Comparison of ENCODE assay signal across 8 cellular contexts in the genomic region with DNA sequence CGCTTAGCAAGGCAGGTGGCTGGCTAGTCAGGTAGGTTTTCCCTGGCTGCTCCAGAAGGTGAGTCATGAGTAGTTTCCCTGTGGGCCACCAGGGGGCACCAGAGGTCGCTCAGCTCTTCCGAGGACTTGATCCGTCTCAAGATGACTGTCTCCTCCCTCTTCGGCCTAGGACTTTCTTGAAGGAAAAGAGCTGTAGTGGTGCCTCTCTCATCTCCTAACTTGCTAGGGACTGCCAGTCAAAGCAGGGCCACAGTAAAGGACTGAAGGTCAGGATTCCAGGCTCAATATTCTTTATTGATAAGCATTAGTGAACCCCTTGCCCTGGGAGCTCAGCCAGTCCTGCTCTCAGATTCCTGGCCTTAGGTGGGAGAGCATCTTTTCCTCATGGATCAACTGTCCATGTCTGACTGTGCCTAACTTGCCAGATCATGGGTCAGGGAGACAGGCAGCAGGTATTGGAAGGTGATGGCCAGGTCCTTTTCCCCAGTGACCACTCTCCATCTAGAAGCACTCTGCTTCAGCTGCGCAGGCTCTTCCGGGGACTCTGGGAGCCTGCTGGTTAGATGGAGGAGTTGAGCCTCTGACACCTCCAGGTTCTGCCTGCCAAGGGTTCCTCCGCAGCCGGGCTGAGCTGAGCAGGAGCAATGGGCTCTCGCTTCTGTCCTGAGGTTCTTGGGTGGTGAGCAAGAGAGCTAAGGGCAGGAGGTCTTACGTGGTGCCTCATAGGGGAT. TPM values are rescaled to one million over a fixed set of nuclear protein-coding genes. Genes with fewer than 3 reads are reported as not detected.
DNase-seq lines count a peak whose midpoint lies in the region; ATAC-seq, FAIRE-seq and TF ChIP-seq lines count a peak whose summit lies in the region.

No MANE protein-coding gene starts in this region.

- H3K9ac ChIP-seq in HepG2 (ENCODE audit: insufficient read depth, low read depth, low read length): no peak overlapping the region

- H3K27ac Mint-ChIP-seq in chondrocyte (ENCODE audit: unreplicated experiment): peak overlapping the region; percentile 80

- TF ChIP-seq POLR2A in HepG2 (IDR thresholded peaks at IDR 0.05; ENCODE audit: insufficient read depth in 1 of 2, low read depth in 2 of 2, low read length in 2 of 2): no peak

- peak; percentile 36; the same call in 1 of the 2 replicates for TF ChIP-seq RAD21 in HepG2 (CRISPR knock-in tag; IDR thresholded peaks at IDR 0.05)

- DNase-seq in activated gamma-delta T cell treated with Interleukin-2 at 50 U/mL for 16 hours: peak; percentile 60
- no peak for DNase-seq in activated gamma-delta T cell (lab: John Stamatoyannopoulos, UW)
- peak; percentile 55 for DNase-seq in NCI-H2196 treated with DMSO at 0.1 percent for 48 hours (lab: John Stamatoyannopoulos, UW; ENCODE audit: unreplicated experiment)
- peak; percentile 69 for DNase-seq in activated CD4-positive, CD25-positive, alpha-beta regulatory T cell treated with anti-CD3 and anti-CD28 coated beads, Interleukin-2, amount 50 U/mL, for 72 hours
- no peak for DNase-seq in chondrocyte (ENCODE audit: low spot score)
- no peak for DNase-seq in HepG2 (ENCODE audit: low spot score)
- DNase-seq in stimulated activated CD4-positive, alpha-beta T cell treated with anti-CD3 and anti-CD28 coated beads, Interleukin-4, amount 100 ng/mL, for 24 hours: peak; percentile 63
- DNase-seq in T1000 (lab: John Stamatoyannopoulos, UW): no peak

- ATAC-seq in HepG2: no peak

- H3K79me2 ChIP-seq in HepG2 (ENCODE audit: insufficient read depth, low read length): no peaks in the 10 kb centered on the region

- H3K27me3 ChIP-seq in HepG2 (ENCODE audit: control insufficient read depth in 1 of 2, insufficient read depth in 2 of 2, low read length in 2 of 2): no peaks in the 10 kb centered on the region

- H3K27me3 Mint-ChIP-seq in chondrocyte (ENCODE audit: low read depth): no peaks in the 10 kb centered on the region

- H3K9me3 ChIP-seq in HepG2 (ENCODE audit: low read length): no peaks in the 10 kb centered on the region

- H3K4me3 ChIP-seq in HepG2 (replicated peaks in 1 of 3; ENCODE audit: insufficient read depth in 1 of 3, low read depth in 2 of 3, low read length in 3 of 3): no peak overlapping the region

- H3K27ac ChIP-seq in HepG2 (ENCODE audit: extremely low read length, insufficient read depth, low read length): no peak overlapping the region

- TF ChIP-seq CTCF in chondrocyte (IDR thresholded peaks at IDR 0.05): peak; percentile 88
- TF ChIP-seq CTCF in HepG2 (CRISPR knock-in tag; IDR thresholded peaks at IDR 0.05): peak; percentile 86

- no peaks in the 10 kb centered on the region for H4K20me1 ChIP-seq in HepG2 (ENCODE audit: insufficient read depth, low read length)

- H3K4me2 ChIP-seq in HepG2 (ENCODE audit: low read depth, low read length): peak overlapping the region; percentile 2; the same call in 1 of the 2 replicates

- TF ChIP-seq EP300 in HepG2 (IDR thresholded peaks at IDR 0.05; ENCODE audit: low read depth in 2 of 2, low read length in 2 of 2) (no peak), HepG2 (CRISPR knock-in tag; IDR thresholded peaks at IDR 0.05; ENCODE audit: borderline replicate concordance) (no peak)

- H3K4me3 Mint-ChIP-seq in chondrocyte (ENCODE audit: unreplicated experiment): peak overlapping the region; percentile 59

- FAIRE-seq in HepG2 (lab: Jason Lieb, UNC): peak; percentile 87

- H3K4me1 Mint-ChIP-seq in chondrocyte (ENCODE audit: low read depth): peaks cover 58% of the 10 kb centered on the region

- POLR2A ChIA-PET in HepG2 (lab: Yijun Ruan, JAX): interaction anchor here (1.0 to 9.7 kb wide), 4 partner anchors 27 to 63 kb away, joined by 3 to 365 read pairs (median 10); a partner anchor contains a TSS

- H3K36me3 ChIP-seq in HepG2 (replicated peaks in 1 of 2; ENCODE audit: control insufficient read depth in 1 of 2, insufficient read depth in 2 of 2, low read length in 2 of 2): no peaks in the 10 kb centered on the region

- peaks cover 36% of the 10 kb centered on the region for H3K4me1 ChIP-seq in HepG2 (ENCODE audit: insufficient read depth, low read length)

- no peaks in the 10 kb centered on the region for H3K9me3 Mint-ChIP-seq in chondrocyte (ENCODE audit: low read depth)

- 70% methylated on average over 8 of the region's 11 CpGs for WGBS in HepG2 (ENCODE audit: low lambda C conversion rate)

- CTCF ChIA-PET in HepG2 (lab: Yijun Ruan, JAX; ENCODE audit: low intra/inter-chr PET ratio, low total read pairs): interaction anchor here (0.7 to 2.6 kb wide), 3 partner anchors 23 to 154 kb away, joined by 3 to 25 read pairs (median 3); no protein-coding TSS in a partner anchor

- H3K36me3 Mint-ChIP-seq in chondrocyte (ENCODE audit: low read depth): no peaks in the 10 kb centered on the region

- intact Hi-C loops in HepG2 (cut with micrococcal nuclease; ENCODE audit: unreplicated experiment): no loop called here

- no peak overlapping the region for H2AFZ ChIP-seq in HepG2 (ENCODE audit: low read length)

- BruUV-seq in HepG2 (replicated peaks; lab: Mats Ljungman, UMichigan): no TSS peak

- in situ Hi-C loops in HepG2 (cut with HindIII; ENCODE audit: extremely low pct_ligation_motif_present, low pct_unique_long_range_greater_than_20kb): loop anchor here (5.0 kb wide), 1 partner anchor 36 kb away; no protein-coding TSS in a partner anchor

RNA-seq across cellular contexts. Expression of a gene that starts 1.9 kb away (rescaled TPM):
- 48.8 to 67.7 TPM (median 63.4 TPM) in 3 replicates for total RNA-seq in chondrocyte
- 10.5 and 10.9 TPM in 2 replicates for total RNA-seq in HepG2 (2016; rRNA removed; fragmentation: Illumina TruSeq; extraction: Trizol)
- total RNA-seq in HepG2 (2016; cell fraction: cytosol; rRNA removed; fragmentation: Illumina TruSeq; extraction: Trizol; ENCODE audit: low read depth): 5.2 and 7.4 TPM in 2 replicates
- total RNA-seq in HepG2 (2016; cell fraction: insoluble cytoplasmic fraction; rRNA removed; fragmentation: Illumina TruSeq; extraction: Trizol): 9.4 and 11.7 TPM in 2 replicates
- total RNA-seq in HepG2 (2016; cell fraction: membrane; rRNA removed; fragmentation: Illumina TruSeq; extraction: Trizol): 9.2 and 9.7 TPM in 2 replicates
- 4.2 and 8.2 TPM in 2 replicates for total RNA-seq in HepG2 (2016; cell fraction: nucleus; rRNA removed; fragmentation: Illumina TruSeq; extraction: Trizol)
- polyA plus RNA-seq in HepG2 (2011; rRNA removed): 27.4 and 35.1 TPM in 2 replicates
- 32.2 and 49.3 TPM in 2 replicates for polyA plus RNA-seq in HepG2 (2011; cell fraction: cytosol; rRNA removed)
- polyA plus RNA-seq in HepG2 (2011; cell fraction: nucleus; rRNA removed): 59.7 and 63.0 TPM in 2 replicates
- 16.6 and 24.1 TPM in 2 replicates for polyA plus RNA-seq in HepG2 (2012)
- 5.8 and 8.7 TPM in 2 replicates for polyA plus RNA-seq in HepG2 (2016; cell fraction: cytosol; fragmentation: Illumina TruSeq; extraction: Trizol; ENCODE audit: low read depth)
- 10.2 and 12.5 TPM in 2 replicates for polyA plus RNA-seq in HepG2 (2016; cell fraction: insoluble cytoplasmic fraction; fragmentation: Illumina TruSeq; extraction: Trizol; ENCODE audit: low read depth)
- polyA plus RNA-seq in HepG2 (2016; cell fraction: membrane; fragmentation: Illumina TruSeq; extraction: Trizol; ENCODE audit: low read depth): 7.5 and 7.8 TPM in 2 replicates
- polyA plus RNA-seq in HepG2 (2016; cell fraction: nucleus; fragmentation: Illumina TruSeq; extraction: Trizol; ENCODE audit: insufficient read depth, low read depth): 12.5 and 16.3 TPM in 2 replicates
- 10.3 and 10.4 TPM in 2 replicates for polyA minus RNA-seq in HepG2 (2011; rRNA and poly(A)+ RNA removed; ENCODE audit: low replicate concordance)
- polyA minus RNA-seq in HepG2 (2011; cell fraction: cytosol; rRNA and poly(A)+ RNA removed): 10.2 and 11.6 TPM in 2 replicates
- 7.2 and 9.7 TPM in 2 replicates for polyA minus RNA-seq in HepG2 (2011; cell fraction: nucleus; rRNA and poly(A)+ RNA removed)

RNA-seq across cellular contexts. Expression of a gene that starts 22.0 kb away (rescaled TPM):
- total RNA-seq in chondrocyte (2.0 to 5.6 TPM (median 4.9 TPM) in 3 replicates), HepG2 (2016; rRNA removed; fragmentation: Illumina TruSeq; extraction: Trizol) (0.48 and 0.49 TPM in 2 replicates)
- total RNA-seq in HepG2 (2016; cell fraction: cytosol; rRNA removed; fragmentation: Illumina TruSeq; extraction: Trizol; ENCODE audit: low read depth): 0.26 and 0.40 TPM in 2 replicates
- total RNA-seq in HepG2 (2016; cell fraction: insoluble cytoplasmic fraction; rRNA removed; fragmentation: Illumina TruSeq; extraction: Trizol): 0.48 and 0.54 TPM in 2 replicates
- total RNA-seq in HepG2 (2016; cell fraction: membrane; rRNA removed; fragmentation: Illumina TruSeq; extraction: Trizol): 0.83 and 1.2 TPM in 2 replicates
- 0.50 and 0.53 TPM in 2 replicates for total RNA-seq in HepG2 (2016; cell fraction: nucleus; rRNA removed; fragmentation: Illumina TruSeq; extraction: Trizol)
- polyA plus RNA-seq in HepG2 (2011; rRNA removed): 0.78 and 0.80 TPM in 2 replicates
- 0.76 and 1.3 TPM in 2 replicates for polyA plus RNA-seq in HepG2 (2011; cell fraction: cytosol; rRNA removed)
- 2.5 and 3.0 TPM in 2 replicates for polyA plus RNA-seq in HepG2 (2011; cell fraction: nucleus; rRNA removed)
- polyA plus RNA-seq in HepG2 (2012): 0.16 and 0.44 TPM in 2 replicates
- polyA plus RNA-seq in HepG2 (2016; cell fraction: cytosol; fragmentation: Illumina TruSeq; extraction: Trizol; ENCODE audit: low read depth): 0.32 and 0.45 TPM in 2 replicates
- 0.64 and 0.76 TPM in 2 replicates for polyA plus RNA-seq in HepG2 (2016; cell fraction: insoluble cytoplasmic fraction; fragmentation: Illumina TruSeq; extraction: Trizol; ENCODE audit: low read depth)
- polyA plus RNA-seq in HepG2 (2016; cell fraction: membrane; fragmentation: Illumina TruSeq; extraction: Trizol; ENCODE audit: low read depth): 0.64 and 0.71 TPM in 2 replicates
- polyA plus RNA-seq in HepG2 (2016; cell fraction: nucleus; fragmentation: Illumina TruSeq; extraction: Trizol; ENCODE audit: insufficient read depth, low read depth): 2.1 and 3.2 TPM in 2 replicates
- polyA minus RNA-seq in HepG2 (2011; rRNA and poly(A)+ RNA removed; ENCODE audit: low replicate concordance): 1.7 and 8.5 TPM in 2 replicates
- 0.79 TPM in 1 of 2 replicates, not detected in the other for polyA minus RNA-seq in HepG2 (2011; cell fraction: cytosol; rRNA and poly(A)+ RNA removed)
- polyA minus RNA-seq in HepG2 (2011; cell fraction: nucleus; rRNA and poly(A)+ RNA removed): 0.25 and 0.26 TPM in 2 replicates

RNA-seq across cellular contexts. Expression of a gene that starts 40.3 kb away (rescaled TPM):
- total RNA-seq in chondrocyte: 11.1 to 14.6 TPM (median 11.6 TPM) in 3 replicates
- total RNA-seq in HepG2 (2016; rRNA removed; fragmentation: Illumina TruSeq; extraction: Trizol): 6.1 and 10.1 TPM in 2 replicates
- 4.1 and 5.9 TPM in 2 replicates for total RNA-seq in HepG2 (2016; cell fraction: cytosol; rRNA removed; fragmentation: Illumina TruSeq; extraction: Trizol; ENCODE audit: low read depth)
- total RNA-seq in HepG2 (2016; cell fraction: insoluble cytoplasmic fraction; rRNA removed; fragmentation: Illumina TruSeq; extraction: Trizol): 5.8 and 13.4 TPM in 2 replicates
- 4.4 and 5.5 TPM in 2 replicates for total RNA-seq in HepG2 (2016; cell fraction: membrane; rRNA removed; fragmentation: Illumina TruSeq; extraction: Trizol)
- 14.1 and 16.4 TPM in 2 replicates for total RNA-seq in HepG2 (2016; cell fraction: nucleus; rRNA removed; fragmentation: Illumina TruSeq; extraction: Trizol)
- 14.7 and 15.7 TPM in 2 replicates for polyA plus RNA-seq in HepG2 (2011; rRNA removed)
- polyA plus RNA-seq in HepG2 (2011; cell fraction: cytosol; rRNA removed): 4.4 and 7.5 TPM in 2 replicates
- polyA plus RNA-seq in HepG2 (2011; cell fraction: nucleus; rRNA removed): 60.6 and 87.4 TPM in 2 replicates
- polyA plus RNA-seq in HepG2 (2012): 6.9 and 9.5 TPM in 2 replicates
- 3.7 and 4.6 TPM in 2 replicates for polyA plus RNA-seq in HepG2 (2016; cell fraction: cytosol; fragmentation: Illumina TruSeq; extraction: Trizol; ENCODE audit: low read depth)
- 6.4 and 7.5 TPM in 2 replicates for polyA plus RNA-seq in HepG2 (2016; cell fraction: insoluble cytoplasmic fraction; fragmentation: Illumina TruSeq; extraction: Trizol; ENCODE audit: low read depth)
- 4.8 and 5.8 TPM in 2 replicates for polyA plus RNA-seq in HepG2 (2016; cell fraction: membrane; fragmentation: Illumina TruSeq; extraction: Trizol; ENCODE audit: low read depth)
- 61.7 and 63.7 TPM in 2 replicates for polyA plus RNA-seq in HepG2 (2016; cell fraction: nucleus; fragmentation: Illumina TruSeq; extraction: Trizol; ENCODE audit: insufficient read depth, low read depth)
- 6.7 and 12.7 TPM in 2 replicates for polyA minus RNA-seq in HepG2 (2011; rRNA and poly(A)+ RNA removed; ENCODE audit: low replicate concordance)
- 1.9 and 4.6 TPM in 2 replicates for polyA minus RNA-seq in HepG2 (2011; cell fraction: cytosol; rRNA and poly(A)+ RNA removed)
- polyA minus RNA-seq in HepG2 (2011; cell fraction: nucleus; rRNA and poly(A)+ RNA removed): 11.1 TPM in 2 replicates

RNA-seq across cellular contexts. Expression of a gene that starts 48.1 kb away (rescaled TPM):
- 19.8 to 30.0 TPM (median 28.4 TPM) in 3 replicates for total RNA-seq in chondrocyte
- 7.5 and 12.4 TPM in 2 replicates for total RNA-seq in HepG2 (2016; rRNA removed; fragmentation: Illumina TruSeq; extraction: Trizol)
- total RNA-seq in HepG2 (2016; cell fraction: cytosol; rRNA removed; fragmentation: Illumina TruSeq; extraction: Trizol; ENCODE audit: low read depth): 2.6 and 4.3 TPM in 2 replicates
- total RNA-seq in HepG2 (2016; cell fraction: insoluble cytoplasmic fraction; rRNA removed; fragmentation: Illumina TruSeq; extraction: Trizol): 5.5 and 11.6 TPM in 2 replicates
- 5.3 and 7.4 TPM in 2 replicates for total RNA-seq in HepG2 (2016; cell fraction: membrane; rRNA removed; fragmentation: Illumina TruSeq; extraction: Trizol)
- total RNA-seq in HepG2 (2016; cell fraction: nucleus; rRNA removed; fragmentation: Illumina TruSeq; extraction: Trizol): 13.3 and 15.7 TPM in 2 replicates
- 18.6 and 18.8 TPM in 2 replicates for polyA plus RNA-seq in HepG2 (2011; rRNA removed)
- 5.6 and 8.3 TPM in 2 replicates for polyA plus RNA-seq in HepG2 (2011; cell fraction: cytosol; rRNA removed)
- polyA plus RNA-seq in HepG2 (2011; cell fraction: nucleus; rRNA removed): 74.8 and 103 TPM in 2 replicates
- polyA plus RNA-seq in HepG2 (2012): 15.3 and 17.6 TPM in 2 replicates
- polyA plus RNA-seq in HepG2 (2016; cell fraction: cytosol; fragmentation: Illumina TruSeq; extraction: Trizol; ENCODE audit: low read depth): 4.4 and 5.1 TPM in 2 replicates
- polyA plus RNA-seq in HepG2 (2016; cell fraction: insoluble cytoplasmic fraction; fragmentation: Illumina TruSeq; extraction: Trizol; ENCODE audit: low read depth): 8.5 and 13.0 TPM in 2 replicates
- polyA plus RNA-seq in HepG2 (2016; cell fraction: membrane; fragmentation: Illumina TruSeq; extraction: Trizol; ENCODE audit: low read depth): 7.7 and 10.7 TPM in 2 replicates
- polyA plus RNA-seq in HepG2 (2016; cell fraction: nucleus; fragmentation: Illumina TruSeq; extraction: Trizol; ENCODE audit: insufficient read depth, low read depth): 31.0 and 36.7 TPM in 2 replicates
- 9.3 and 33.1 TPM in 2 replicates for polyA minus RNA-seq in HepG2 (2011; rRNA and poly(A)+ RNA removed; ENCODE audit: low replicate concordance)
- polyA minus RNA-seq in HepG2 (2011; cell fraction: cytosol; rRNA and poly(A)+ RNA removed): 5.9 and 7.6 TPM in 2 replicates
- polyA minus RNA-seq in HepG2 (2011; cell fraction: nucleus; rRNA and poly(A)+ RNA removed): 12.7 and 14.4 TPM in 2 replicates

RNA-seq across cellular contexts. Expression of a gene that starts 50.2 kb away (rescaled TPM):
- total RNA-seq in chondrocyte (95.2 to 113 TPM (median 109 TPM) in 3 replicates), HepG2 (2016; rRNA removed; fragmentation: Illumina TruSeq; extraction: Trizol) (170 and 188 TPM in 2 replicates)
- 49.0 and 62.5 TPM in 2 replicates for total RNA-seq in HepG2 (2016; cell fraction: cytosol; rRNA removed; fragmentation: Illumina TruSeq; extraction: Trizol; ENCODE audit: low read depth)
- 171 and 181 TPM in 2 replicates for total RNA-seq in HepG2 (2016; cell fraction: insoluble cytoplasmic fraction; rRNA removed; fragmentation: Illumina TruSeq; extraction: Trizol)
- total RNA-seq in HepG2 (2016; cell fraction: membrane; rRNA removed; fragmentation: Illumina TruSeq; extraction: Trizol): 78.0 and 95.5 TPM in 2 replicates
- 66.5 and 72.2 TPM in 2 replicates for total RNA-seq in HepG2 (2016; cell fraction: nucleus; rRNA removed; fragmentation: Illumina TruSeq; extraction: Trizol)
- polyA plus RNA-seq in HepG2 (2011; rRNA removed): 149 and 173 TPM in 2 replicates
- polyA plus RNA-seq in HepG2 (2011; cell fraction: cytosol; rRNA removed): 212 and 274 TPM in 2 replicates
- 137 and 147 TPM in 2 replicates for polyA plus RNA-seq in HepG2 (2011; cell fraction: nucleus; rRNA removed)
- polyA plus RNA-seq in HepG2 (2012): 91.5 and 93.8 TPM in 2 replicates
- polyA plus RNA-seq in HepG2 (2016; cell fraction: cytosol; fragmentation: Illumina TruSeq; extraction: Trizol; ENCODE audit: low read depth): 58.1 and 67.4 TPM in 2 replicates
- 192 and 207 TPM in 2 replicates for polyA plus RNA-seq in HepG2 (2016; cell fraction: insoluble cytoplasmic fraction; fragmentation: Illumina TruSeq; extraction: Trizol; ENCODE audit: low read depth)
- 72.5 and 83.6 TPM in 2 replicates for polyA plus RNA-seq in HepG2 (2016; cell fraction: membrane; fragmentation: Illumina TruSeq; extraction: Trizol; ENCODE audit: low read depth)
- 110 and 123 TPM in 2 replicates for polyA plus RNA-seq in HepG2 (2016; cell fraction: nucleus; fragmentation: Illumina TruSeq; extraction: Trizol; ENCODE audit: insufficient read depth, low read depth)
- 209 and 295 TPM in 2 replicates for polyA minus RNA-seq in HepG2 (2011; rRNA and poly(A)+ RNA removed; ENCODE audit: low replicate concordance)
- polyA minus RNA-seq in HepG2 (2011; cell fraction: cytosol; rRNA and poly(A)+ RNA removed): 83.6 and 84.9 TPM in 2 replicates
- 31.7 and 34.7 TPM in 2 replicates for polyA minus RNA-seq in HepG2 (2011; cell fraction: nucleus; rRNA and poly(A)+ RNA removed)

Comparison
In these comparisons a context has a peak if more than half of its experiments do, and no peak if none do; other contexts are left out.
1. DNase-seq: peak in activated gamma-delta T cell treated with Interleukin-2 at 50 U/mL for 16 hours (single experiment), NCI-H2196 treated with DMSO at 0.1 percent for 48 hours (single experiment), activated CD4-positive, CD25-positive, alpha-beta regulatory T cell treated with anti-CD3 and anti-CD28 coated beads, Interleukin-2, amount 50 U/mL, for 72 hours (single experiment) and stimulated activated CD4-positive, alpha-beta T cell treated with anti-CD3 and anti-CD28 coated beads, Interleukin-4, amount 100 ng/mL, for 24 hours (single experiment); none in activated gamma-delta T cell (single experiment), chondrocyte (single experiment), HepG2 (single experiment) and T1000 (single experiment).